ENCODE assay signal across 18 cellular contexts in the genomic region with DNA sequence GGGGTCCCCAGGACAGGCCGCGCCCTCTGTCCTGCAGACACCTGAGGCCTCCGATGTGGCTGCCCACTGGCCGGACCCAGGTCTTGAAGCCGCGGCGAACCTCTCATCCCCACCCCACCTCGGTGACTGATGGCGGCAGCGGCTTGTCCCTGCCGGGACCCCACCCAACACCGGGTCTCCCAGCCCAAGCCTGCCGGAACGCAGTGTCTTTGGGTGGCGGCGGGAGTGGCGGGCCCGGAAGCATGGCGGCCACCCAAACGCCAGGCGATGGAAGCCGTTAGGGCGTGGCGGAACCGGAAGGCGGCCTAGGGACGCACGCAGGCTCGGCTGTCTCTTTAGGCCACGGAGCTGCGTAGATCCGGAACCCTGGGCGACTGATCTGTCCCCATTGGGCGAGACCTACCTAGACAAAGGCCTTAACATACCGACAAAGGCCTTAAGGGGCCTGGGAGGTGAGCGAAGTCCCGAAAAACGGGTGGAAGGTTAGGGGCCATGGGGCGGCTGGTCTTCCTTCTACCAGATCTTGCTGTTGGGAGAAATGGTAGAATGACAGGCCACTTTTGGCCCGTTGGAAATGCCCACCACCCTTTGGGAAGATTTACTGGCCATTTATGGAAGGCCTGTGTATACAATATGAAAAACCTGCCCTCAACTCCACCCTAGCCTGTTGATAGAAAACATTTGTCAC.
DNase-seq lines count a peak whose midpoint lies in the region; ATAC-seq and TF ChIP-seq lines count a peak whose summit lies in the region.
"Had no signal": no experiment of that assay in that cellular context is flagged by ENCODE, and none has a peak within 500 bp of the region (broad histone marks: within the 10 kb centered on the region; RNA-seq: fewer than 3 reads in every experiment).

No MANE protein-coding gene starts in this region.

- ATAC-seq in psoas muscle: no peak
- no peak for ATAC-seq in HG03571 (IDR thresholded peaks at IDR 0.05; ENCODE audit: unreplicated experiment)
- ATAC-seq: Panc1 had no signal

- no peak overlapping the region for H3K27ac ChIP-seq in psoas muscle
- H3K27ac ChIP-seq: C4-2B, SJSA1 had no signal

- H3K9me3 ChIP-seq in BE2C: no peaks in the 10 kb centered on the region
- no peaks in the 10 kb centered on the region for H3K9me3 ChIP-seq in psoas muscle
- H3K9me3 ChIP-seq in MG63: no peaks in the 10 kb centered on the region
- H3K9me3 ChIP-seq: SJSA1 had no signal

- H3K4me3 Mint-ChIP-seq in activated naive CD4-positive, alpha-beta T cell treated with anti-CD3 and anti-CD28 coated beads, Interleukin-2, amount 10 ng/mL, durations not matched to agents 7 days and 5 days: no peak overlapping the region
- no peak overlapping the region for H3K4me3 Mint-ChIP-seq in chondrocyte (ENCODE audit: unreplicated experiment)

- no peaks in the 10 kb centered on the region for H3K9me3 Mint-ChIP-seq in activated naive CD4-positive, alpha-beta T cell treated with anti-CD3 and anti-CD28 coated beads, Interleukin-2, amount 10 ng/mL, durations not matched to agents 7 days and 5 days
- peaks cover 3% of the 10 kb centered on the region for H3K9me3 Mint-ChIP-seq in chondrocyte (ENCODE audit: low read depth)

- H3K4me3 ChIP-seq in BE2C (ENCODE audit: low read depth, low read length): no peak overlapping the region
- H3K4me3 ChIP-seq in psoas muscle: no peak overlapping the region
- H3K4me3 ChIP-seq in MG63: no peak overlapping the region
- H3K4me3 ChIP-seq: SJSA1 had no signal

- no peaks in the 10 kb centered on the region for H3K27me3 Mint-ChIP-seq in activated naive CD4-positive, alpha-beta T cell treated with anti-CD3 and anti-CD28 coated beads, Interleukin-2, amount 10 ng/mL, durations not matched to agents 7 days and 5 days
- peaks cover 17% of the 10 kb centered on the region for H3K27me3 Mint-ChIP-seq in chondrocyte (ENCODE audit: low read depth)

- H3K27ac Mint-ChIP-seq in activated naive CD4-positive, alpha-beta T cell treated with anti-CD3 and anti-CD28 coated beads, Interleukin-2, amount 10 ng/mL, durations not matched to agents 7 days and 5 days: no peak overlapping the region
- H3K27ac Mint-ChIP-seq in chondrocyte (ENCODE audit: unreplicated experiment): no peak overlapping the region

- H3K4me1 ChIP-seq in BE2C (no peaks in the 10 kb centered on the region), psoas muscle (no peaks in the 10 kb centered on the region)
- H3K4me1 ChIP-seq: SJSA1 had no signal

- H3K4me1 Mint-ChIP-seq in activated naive CD4-positive, alpha-beta T cell treated with anti-CD3 and anti-CD28 coated beads, Interleukin-2, amount 10 ng/mL, durations not matched to agents 7 days and 5 days: no peaks in the 10 kb centered on the region
- no peaks in the 10 kb centered on the region for H3K4me1 Mint-ChIP-seq in chondrocyte (ENCODE audit: low read depth)

- DNase-seq in activated naive CD4-positive, alpha-beta T cell treated with anti-CD3 and anti-CD28 coated beads, Interleukin-2, amount 50 U/mL, for 16 hours: peak; percentile 7
- DNase-seq in activated naive CD4-positive, alpha-beta T cell treated with anti-CD3 and anti-CD28 coated beads, Interleukin-2, amount 10 ng/mL, durations not matched to agents 7 days and 5 days: no peak
- peak; percentile 5 for DNase-seq in BE2C
- DNase-seq in chondrocyte (ENCODE audit: low spot score): peak; percentile 91
- DNase-seq in psoas muscle: peak; percentile 7 to 31
- no peak for DNase-seq in MG63
- DNase-seq in NCI-H510A treated with DMSO at 0.1 percent for 48 hours (lab: John Stamatoyannopoulos, UW): no peak
- DNase-seq: 8988T, AML-193, KBM-7, NCI-H1092 treated with DMSO at 0.1 percent for 48 hours, NCI-H1436 treated with DMSO at 0.1 percent for 48 hours, NCI-H1930, NCI-H748 treated with DMSO at 0.1 percent for 48 hours had no signal

- CTCF ChIA-PET in activated naive CD4-positive, alpha-beta T cell treated with anti-CD3 and anti-CD28 coated beads, Interleukin-2, amount 10 ng/mL, durations not matched to agents 7 days and 5 days (lab: Charles Lee): no interaction called here

- H3K36me3 ChIP-seq in BE2C (no peaks in the 10 kb centered on the region), psoas muscle (ENCODE audit: insufficient read depth in 1 of 2, low read depth in 1 of 2) (no peaks in the 10 kb centered on the region), MG63 (no peaks in the 10 kb centered on the region)
- H3K36me3 ChIP-seq: SJSA1 had no signal

- WGBS in psoas muscle, 3 donors: 96 to 99% (median 97%) methylated on average over 36 to 40 of the region's 40 CpGs

- H3K27me3 ChIP-seq in BE2C (no peaks in the 10 kb centered on the region), psoas muscle (ENCODE audit: insufficient read depth in 3 of 3, low read length in 2 of 3) (no peaks in the 10 kb centered on the region), MG63 (no peaks in the 10 kb centered on the region)
- H3K27me3 ChIP-seq: SJSA1 had no signal

- intact Hi-C loops in psoas muscle (cut with DNase I): no loop called here

- no peaks in the 10 kb centered on the region for H3K36me3 Mint-ChIP-seq in activated naive CD4-positive, alpha-beta T cell treated with anti-CD3 and anti-CD28 coated beads, Interleukin-2, amount 10 ng/mL, durations not matched to agents 7 days and 5 days
- no peaks in the 10 kb centered on the region for H3K36me3 Mint-ChIP-seq in chondrocyte (ENCODE audit: low read depth)

- TF ChIP-seq CTCF in BE2C (IDR thresholded peaks at IDR 0.05; ENCODE audit: low read depth, low read length) (no peak), chondrocyte (IDR thresholded peaks at IDR 0.05) (no peak), psoas muscle (IDR thresholded peaks at IDR 0.05) (no peak)

Comparison
In these comparisons a context has a peak if more than half of its experiments do, and no peak if none do; other contexts are left out.
1. DNase-seq: peak in activated naive CD4-positive, alpha-beta T cell treated with anti-CD3 and anti-CD28 coated beads, Interleukin-2, amount 50 U/mL, for 16 hours (single experiment), BE2C (single experiment), chondrocyte (single experiment) and psoas muscle (2 of 2); none in activated naive CD4-positive, alpha-beta T cell treated with anti-CD3 and anti-CD28 coated beads, Interleukin-2, amount 10 ng/mL, durations not matched to agents 7 days and 5 days (single experiment), MG63 (single experiment) and NCI-H510A treated with DMSO at 0.1 percent for 48 hours (single experiment).